21 cellular contexts compared by ENCODE assay signal in the genomic region with DNA sequence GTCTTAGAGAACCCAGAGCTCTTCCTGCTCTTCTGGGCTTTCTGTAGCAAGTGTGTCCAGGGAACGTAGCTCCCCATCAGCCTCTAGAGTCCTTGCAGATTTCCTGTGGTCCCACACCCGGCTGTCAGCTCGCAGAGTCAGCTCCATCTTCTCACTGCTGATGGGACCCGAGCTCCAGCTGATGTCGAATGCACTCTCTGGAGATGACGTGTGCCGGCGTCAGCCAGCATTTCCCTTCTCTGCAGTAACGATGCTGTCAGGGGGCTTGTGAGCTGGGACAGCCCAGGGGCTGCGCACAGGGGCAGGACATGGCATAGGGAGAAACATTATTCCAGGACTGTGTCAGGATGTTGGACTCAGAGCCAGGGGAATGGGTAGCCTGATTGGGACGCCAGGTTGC.
DNase-seq lines count a peak whose midpoint lies in the region; ATAC-seq, FAIRE-seq and TF ChIP-seq lines count a peak whose summit lies in the region.
"Had no signal": no experiment of that assay in that cellular context is flagged by ENCODE, and none has a peak within 500 bp of the region (broad histone marks: within the 10 kb centered on the region; RNA-seq: fewer than 3 reads in every experiment).

No MANE protein-coding gene starts in this region.

- H2BK120ac ChIP-seq in IMR-90 (ENCODE audit: low read depth, low read length) (no peak overlapping the region), neuronal stem cell (ENCODE audit: low read depth, low read length) (no peak overlapping the region)

- no peak overlapping the region for H4K8ac ChIP-seq in IMR-90 (ENCODE audit: low read depth in 2 of 2, low read length in 2 of 2)
- H4K8ac ChIP-seq in neuronal stem cell (ENCODE audit: low read depth, low read length) = no peak overlapping the region

- intact Hi-C loops in IMR-90 (cut with micrococcal nuclease) (loop anchor here (10.0 kb wide), 1 partner anchor 669 kb away; no protein-coding TSS in a partner anchor), thyroid gland (cut with DNase I) (loop anchor here (5.0 kb wide), 1 partner anchor 112 kb away; no protein-coding TSS in a partner anchor), HepG2 (cut with micrococcal nuclease; ENCODE audit: unreplicated experiment) (loop anchor here (10.0 kb wide), 1 partner anchor 659 kb away; no protein-coding TSS in a partner anchor)

- no peak for DNase-seq in IMR-90
- no peak for DNase-seq in T-helper 17 cell
- DNase-seq in neuronal stem cell (ENCODE audit: low spot score) = no peak
- DNase-seq in thyroid gland = no peak
- DNase-seq in HepG2 (ENCODE audit: low spot score) = no peak
- DNase-seq: BE2C; CD8-positive, alpha-beta T cell; COR-L47; DMS153; DMS79 treated with DMSO at 0.1 percent for 48 hours; EL; H7 had no signal

- dilution Hi-C loops in IMR-90 (cut with HindIII; ENCODE audit: low sequenced_read_pairs, unreplicated experiment) = no loop called here

- peaks cover 2% of the 10 kb centered on the region for H3K4me1 Mint-ChIP-seq in T-helper 17 cell
- H3K4me1 Mint-ChIP-seq: GM23338 had no signal

- FAIRE-seq in HepG2 (lab: Jason Lieb, UNC) = no peak
- FAIRE-seq: A549, D721Med, G401.6, GM12891, HTR-8/SVneo had no signal

- no peaks in the 10 kb centered on the region for H3K79me2 ChIP-seq in HepG2 (ENCODE audit: insufficient read depth, low read length)

- H3K79me1 ChIP-seq in IMR-90 (ENCODE audit: low read depth in 1 of 2, low read length in 2 of 2) (peaks cover 0 to 33% of the 10 kb centered on the region in 2 experiments; a peak in 1 of 4 replicates), neuronal stem cell (ENCODE audit: low read depth, low read length) (no peaks in the 10 kb centered on the region)

- no peak overlapping the region for H2BK5ac ChIP-seq in IMR-90 (ENCODE audit: low read depth, low read length, poor library complexity, severe bottlenecking)
- H2BK5ac ChIP-seq in neuronal stem cell (ENCODE audit: low read length) = no peak overlapping the region

- TF ChIP-seq RAD21 in IMR-90 (IDR thresholded peaks at IDR 0.05; ENCODE audit: low read length) = no peak
- no peak for TF ChIP-seq RAD21 in HepG2 (CRISPR knock-in tag; IDR thresholded peaks at IDR 0.05)

- POLR2A ChIA-PET in IMR-90 (lab: Charles Lee; ENCODE audit: unreplicated experiment) (no interaction called here), HepG2 (lab: Yijun Ruan, JAX) (no interaction called here)

- no peak overlapping the region for H3K4me2 ChIP-seq in IMR-90 (ENCODE audit: low read depth, low read length)
- no peak overlapping the region for H3K4me2 ChIP-seq in neuronal stem cell (ENCODE audit: insufficient read depth, low read length, poor library complexity, severe bottlenecking)
- H3K4me2 ChIP-seq in HepG2 (ENCODE audit: low read depth, low read length) = no peak overlapping the region
- H3K4me2 ChIP-seq: A549, GM23338 had no signal

- H3K9me3 ChIP-seq in IMR-90 (ENCODE audit: control insufficient read depth, insufficient read depth, low read length) (no peaks in the 10 kb centered on the region), T-helper 17 cell (ENCODE audit: control insufficient read depth, low read length, poor library complexity, severe bottlenecking) (no peaks in the 10 kb centered on the region), neuronal stem cell (replicated peaks in 1 of 2; ENCODE audit: control insufficient read depth in 2 of 2, insufficient read depth in 1 of 2, low read depth in 1 of 2, low read length in 2 of 2) (no peaks in the 10 kb centered on the region), thyroid gland (no peaks in the 10 kb centered on the region), HepG2 (ENCODE audit: low read length) (no peaks in the 10 kb centered on the region)
- H3K9me3 ChIP-seq: A549, BE2C had no signal

- H3K4me3 ChIP-seq in IMR-90 (ENCODE audit: insufficient read depth, low read depth, low read length) (no peak overlapping the region), neuronal stem cell (ENCODE audit: low read length in 2 of 2) (no peak overlapping the region), thyroid gland (replicated peaks in 1 of 3) (no peak overlapping the region), HepG2 (replicated peaks in 1 of 3; ENCODE audit: insufficient read depth in 1 of 3, low read depth in 2 of 3, low read length in 3 of 3) (no peak overlapping the region)
- H3K4me3 ChIP-seq: A549, GM23338 had no signal

- H3K27me3 ChIP-seq in IMR-90 (ENCODE audit: control insufficient read depth, insufficient read depth, low read length) (no peaks in the 10 kb centered on the region), neuronal stem cell (ENCODE audit: control insufficient read depth in 3 of 3, insufficient read depth in 3 of 3, low read depth in 1 of 3, low read length in 3 of 3) (no peaks in the 10 kb centered on the region), thyroid gland (no peaks in the 10 kb centered on the region), HepG2 (ENCODE audit: control insufficient read depth in 1 of 2, insufficient read depth in 2 of 2, low read length in 2 of 2) (no peaks in the 10 kb centered on the region)
- H3K27me3 ChIP-seq: BE2C had no signal

- ATAC-seq in IMR-90 (ENCODE audit: low read depth) (no peak), T-helper 17 cell (no peak), HepG2 (no peak), SK-N-SH treated with all-trans-retinoic acid at 6 μM for 48 hours (no peak), HG02763 (IDR thresholded peaks at IDR 0.05; ENCODE audit: unreplicated experiment) (no peak)
- ATAC-seq: A549; CD8-positive, alpha-beta T cell; GM23338 had no signal

- no peak overlapping the region for H3K56ac ChIP-seq in IMR-90 (ENCODE audit: extremely low read depth, insufficient read depth, low read length)

- H3K27ac ChIP-seq in IMR-90 (ENCODE audit: insufficient read depth, low read length) (no peak overlapping the region), neuronal stem cell (replicated peaks; ENCODE audit: low read length) (no peak overlapping the region), thyroid gland (peak overlapping the region in 2 of 3 donors; percentile 83 to 97), HepG2 (ENCODE audit: extremely low read length, insufficient read depth, low read length) (no peak overlapping the region)
- H3K27ac ChIP-seq: A549, C4-2B had no signal

- 100% methylated on average over 2 of the region's 11 CpGs; no CpG with 5 or more reads in 1 of the 2 experiments for WGBS in IMR-90 (ENCODE audit: extremely low coverage in 2 of 2, insufficient read length in 1 of 2), 2 experiments
- whole genome bisulfite sequencing in neuronal stem cell (ENCODE audit: extremely low coverage in 2 of 2, insufficient read length in 2 of 2, insufficient replicate concordance in 1 of 2), 2 donors = no CpG with 5 or more reads among the region's 11 CpGs
- WGBS in thyroid gland, 2 donors = 91 to 98% methylated on average over 11 of the region's 11 CpGs
- WGBS in HepG2 (ENCODE audit: low lambda C conversion rate) = 67% methylated on average over 11 of the region's 11 CpGs

- H3K27me3 Mint-ChIP-seq in T-helper 17 cell = no peaks in the 10 kb centered on the region

- peak overlapping the region; percentile 79 for H2AK9ac ChIP-seq in IMR-90 (replicated peaks; ENCODE audit: low read depth, low read length, poor library complexity)

- TF ChIP-seq POLR2A in IMR-90 (IDR thresholded peaks at IDR 0.05; ENCODE audit: low read depth, low read length) (no peak), thyroid gland (IDR thresholded peaks at IDR 0.05) (no peak), HepG2 (IDR thresholded peaks at IDR 0.05; ENCODE audit: insufficient read depth in 1 of 2, low read depth in 2 of 2, low read length in 2 of 2) (no peak)

- H3K36me3 ChIP-seq in IMR-90 (ENCODE audit: control insufficient read depth, insufficient read depth, low read length) (no peaks in the 10 kb centered on the region; the same call in 1 of the 2 replicates), neuronal stem cell (replicated peaks in 1 of 2; ENCODE audit: control insufficient read depth in 2 of 2, insufficient read depth in 2 of 2, low read length in 2 of 2) (no peaks in the 10 kb centered on the region), thyroid gland (peaks cover 0 to 1% of the 10 kb centered on the region in 2 donors), HepG2 (replicated peaks in 1 of 2; ENCODE audit: control insufficient read depth in 1 of 2, insufficient read depth in 2 of 2, low read length in 2 of 2) (no peaks in the 10 kb centered on the region)
- H3K36me3 ChIP-seq: BE2C had no signal

- 0 out of 2 replicates have a peak overlapping the region, but pooled peaks have one; percentile 14 for H2AK5ac ChIP-seq in IMR-90 (ENCODE audit: low read depth, low read length)
- no peak overlapping the region for H2AK5ac ChIP-seq in neuronal stem cell (ENCODE audit: low read depth, low read length)

- no TSS peak for BruUV-seq in IMR-90 (replicated peaks; lab: Mats Ljungman, UMichigan)
- BruUV-seq in HepG2 (replicated peaks; lab: Mats Ljungman, UMichigan) = no TSS peak

- no peaks in the 10 kb centered on the region for H3K36me3 Mint-ChIP-seq in T-helper 17 cell (ENCODE audit: low read depth)

- TF ChIP-seq EP300 in HepG2 (IDR thresholded peaks at IDR 0.05; ENCODE audit: low read depth in 2 of 2, low read length in 2 of 2) = no peak
- TF ChIP-seq EP300 in HepG2 (CRISPR knock-in tag; IDR thresholded peaks at IDR 0.05; ENCODE audit: borderline replicate concordance) = no peak

- peak overlapping the region; percentile 39 for H3K27ac Mint-ChIP-seq in T-helper 17 cell
- H3K27ac Mint-ChIP-seq: CD8-positive, alpha-beta T cell had no signal

- peaks cover 4% of the 10 kb centered on the region for H4K20me1 ChIP-seq in IMR-90 (ENCODE audit: insufficient read depth, low read length)
- no peaks in the 10 kb centered on the region for H4K20me1 ChIP-seq in HepG2 (ENCODE audit: insufficient read depth, low read length)

- no peak overlapping the region for H2AFZ ChIP-seq in IMR-90 (replicated peaks; ENCODE audit: low read length, poor library complexity)
- no peak overlapping the region for H2AFZ ChIP-seq in neuronal stem cell (ENCODE audit: low read length)
- no peak overlapping the region for H2AFZ ChIP-seq in HepG2 (ENCODE audit: low read length)
- H2AFZ ChIP-seq: GM23338 had no signal

- H4K91ac ChIP-seq in IMR-90 (ENCODE audit: insufficient read depth, low read depth, low read length) (no peak overlapping the region), neuronal stem cell (ENCODE audit: low read depth, low read length, poor library complexity) (no peak overlapping the region)

- no peak overlapping the region for H4K5ac ChIP-seq in IMR-90 (ENCODE audit: low read depth, low read length)

- CTCF ChIA-PET in IMR-90 (lab: Yijun Ruan, JAX) (no interaction called here), HepG2 (lab: Yijun Ruan, JAX; ENCODE audit: low intra/inter-chr PET ratio, low total read pairs) (interaction anchor here (5.7 kb wide), 1 partner anchor 114 kb away, joined by 59 read pairs; no protein-coding TSS in a partner anchor)

- peaks cover 25% of the 10 kb centered on the region for H3K9me1 ChIP-seq in IMR-90 (ENCODE audit: insufficient read depth, low read length)

- H2BK15ac ChIP-seq in IMR-90 (ENCODE audit: low read depth, low read length) = no peak overlapping the region
- H2BK15ac ChIP-seq in neuronal stem cell (ENCODE audit: low read length) = no peak overlapping the region

- in situ Hi-C loops in IMR-90 (cut with MboI; ENCODE audit: low sequenced_read_pairs) = no loop called here
- in situ Hi-C loops in HepG2 (cut with HindIII; ENCODE audit: extremely low pct_ligation_motif_present, low pct_unique_long_range_greater_than_20kb) = loop anchor here (5.0 kb wide), 1 partner anchor 87 kb away; a partner anchor contains a TSS

- H3K23ac ChIP-seq in IMR-90 (ENCODE audit: low read depth, low read length) (no peak overlapping the region), neuronal stem cell (ENCODE audit: low read depth, low read length, poor library complexity) (peak overlapping the region; percentile 11)

- H2BK20ac ChIP-seq in IMR-90 (ENCODE audit: low read depth, low read length) = no peak overlapping the region

- H3K4ac ChIP-seq in IMR-90 (ENCODE audit: low read depth, low read length) (no peak overlapping the region), neuronal stem cell (ENCODE audit: low read length) (no peak overlapping the region)

- H3K14ac ChIP-seq in IMR-90 (replicated peaks; ENCODE audit: low read depth, low read length) (no peak overlapping the region), neuronal stem cell (ENCODE audit: low read length) (no peak overlapping the region)

- H3K18ac ChIP-seq in IMR-90 (ENCODE audit: low read depth, low read length) = no peak overlapping the region
- no peak overlapping the region for H3K18ac ChIP-seq in neuronal stem cell (ENCODE audit: low read length)

- H3K4me1 ChIP-seq in IMR-90 (ENCODE audit: control insufficient read depth, insufficient read depth, low read length) = peaks cover 8% of the 10 kb centered on the region
- no peaks in the 10 kb centered on the region for H3K4me1 ChIP-seq in neuronal stem cell (ENCODE audit: control insufficient read depth in 2 of 2, insufficient read depth in 1 of 2, low read depth in 1 of 2, low read length in 2 of 2)
- H3K4me1 ChIP-seq in thyroid gland = peaks cover 32 to 45% of the 10 kb centered on the region in 2 donors
- H3K4me1 ChIP-seq in HepG2 (ENCODE audit: insufficient read depth, low read length) = peaks cover 14% of the 10 kb centered on the region
- H3K4me1 ChIP-seq: A549, BE2C had no signal

- H3K4me3 Mint-ChIP-seq in T-helper 17 cell = no peak overlapping the region
- H3K4me3 Mint-ChIP-seq: CD8-positive, alpha-beta T cell; GM23338 had no signal

- TF ChIP-seq CTCF in IMR-90 (conservative IDR thresholded peaks at IDR 0.05; ENCODE audit: low read depth, low read length) (no peak), thyroid gland (IDR thresholded peaks at IDR 0.05) (no peak), HepG2 (CRISPR knock-in tag; IDR thresholded peaks at IDR 0.05) (no peak)

- no peak overlapping the region for H2BK12ac ChIP-seq in neuronal stem cell (ENCODE audit: low read length)

- H3K9ac ChIP-seq in IMR-90 (ENCODE audit: low read depth, low read length) (no peak overlapping the region), neuronal stem cell (ENCODE audit: low read depth, low read length, poor library complexity) (no peak overlapping the region), HepG2 (ENCODE audit: insufficient read depth, low read depth, low read length) (no peak overlapping the region)

Comparison
In these comparisons a context has a peak if more than half of its experiments do, and no peak if none do; other contexts are left out.
1. H3K27ac ChIP-seq: peak in thyroid gland (2 of 3); none in IMR-90 (single experiment), neuronal stem cell (single experiment) and HepG2 (single experiment).